In the genomic region with DNA sequence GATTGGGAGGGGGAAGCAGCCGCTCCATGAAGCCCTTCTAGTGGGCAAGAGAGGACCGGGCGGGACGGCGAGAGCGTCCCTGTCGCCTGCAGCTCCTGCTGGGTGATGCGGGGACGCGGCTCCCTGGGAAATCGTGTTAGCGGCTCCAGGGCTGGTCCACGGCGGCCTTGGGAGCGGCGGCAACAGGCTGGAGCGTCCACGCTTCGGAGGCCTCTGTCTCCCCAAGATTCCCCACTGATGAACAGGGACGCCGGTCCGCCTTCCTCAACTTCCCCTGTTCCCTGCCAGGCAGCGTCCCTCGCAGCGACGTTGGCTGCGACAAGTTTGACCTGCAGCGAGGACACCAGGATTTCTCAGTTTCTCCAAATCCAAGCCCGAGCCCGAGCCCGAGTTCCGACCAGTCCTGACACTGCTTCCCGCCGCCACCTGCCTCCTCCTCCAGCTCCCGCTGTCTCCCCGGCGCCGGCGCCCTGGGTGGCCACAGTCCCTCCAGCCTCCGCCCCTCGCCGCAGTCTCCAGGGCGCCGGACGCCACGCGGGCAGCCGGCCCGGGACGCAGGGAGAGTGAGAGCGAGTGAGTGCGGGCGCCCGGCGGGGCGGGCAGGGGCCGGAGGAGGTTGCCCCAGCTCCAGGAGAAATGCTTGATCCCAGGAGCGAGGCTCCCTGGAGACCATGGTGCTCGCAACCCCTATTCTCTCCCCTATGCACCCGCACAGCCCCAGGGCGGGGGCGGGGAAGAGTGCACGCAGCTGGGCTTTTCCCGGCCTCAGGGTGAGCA, we compare ENCODE assay signal across 1 cellular context.
TF ChIP-seq lines count a peak whose summit lies in the region.

No MANE protein-coding gene starts in this region.

TF ChIP-seq in HEK293, 187 proteins besides CTCF, POLR2A, EP300 and RAD21 (continued from another document and continues in another):
- no peak for TF ChIP-seq ZBTB11 (tag by site-specific recombination; conservative IDR thresholded peaks at IDR 0.05; ENCODE audit: low read depth)
- TF ChIP-seq ZNF274 (IDR thresholded peaks at IDR 0.05; ENCODE audit: low read length) = no peak
- no peak for TF ChIP-seq ZNF274 (tag by site-specific recombination; IDR thresholded peaks at IDR 0.05; ENCODE audit: borderline replicate concordance)
- TF ChIP-seq OSR2 (tag by site-specific recombination; IDR thresholded peaks at IDR 0.05) = no peak
- TF ChIP-seq IKZF3 (tag by site-specific recombination; IDR thresholded peaks at IDR 0.05) = peak; percentile 24; the same call in 1 of the 2 replicates
- TF ChIP-seq ZNF214 (tag by site-specific recombination; IDR thresholded peaks at IDR 0.05; ENCODE audit: borderline replicate concordance) = no peak
- no peak for TF ChIP-seq REPIN1 (tag by site-specific recombination; IDR thresholded peaks at IDR 0.05; ENCODE audit: low read depth)
- no peak for TF ChIP-seq ZFP3 (tag by site-specific recombination; IDR thresholded peaks at IDR 0.05; ENCODE audit: low read depth)
- TF ChIP-seq ZNF133 (tag by site-specific recombination; IDR thresholded peaks at IDR 0.05) = no peak
- TF ChIP-seq GLIS1 (tag by site-specific recombination; IDR thresholded peaks at IDR 0.05) = peak; percentile 88
- 0 out of 2 replicates have a peak, but pooled peaks have one; percentile 2 for TF ChIP-seq ZNF146 (tag by site-specific recombination; IDR thresholded peaks at IDR 0.05)
- no peak for TF ChIP-seq ZNF624 (tag by site-specific recombination; IDR thresholded peaks at IDR 0.05)
- TF ChIP-seq, protein P1, sequence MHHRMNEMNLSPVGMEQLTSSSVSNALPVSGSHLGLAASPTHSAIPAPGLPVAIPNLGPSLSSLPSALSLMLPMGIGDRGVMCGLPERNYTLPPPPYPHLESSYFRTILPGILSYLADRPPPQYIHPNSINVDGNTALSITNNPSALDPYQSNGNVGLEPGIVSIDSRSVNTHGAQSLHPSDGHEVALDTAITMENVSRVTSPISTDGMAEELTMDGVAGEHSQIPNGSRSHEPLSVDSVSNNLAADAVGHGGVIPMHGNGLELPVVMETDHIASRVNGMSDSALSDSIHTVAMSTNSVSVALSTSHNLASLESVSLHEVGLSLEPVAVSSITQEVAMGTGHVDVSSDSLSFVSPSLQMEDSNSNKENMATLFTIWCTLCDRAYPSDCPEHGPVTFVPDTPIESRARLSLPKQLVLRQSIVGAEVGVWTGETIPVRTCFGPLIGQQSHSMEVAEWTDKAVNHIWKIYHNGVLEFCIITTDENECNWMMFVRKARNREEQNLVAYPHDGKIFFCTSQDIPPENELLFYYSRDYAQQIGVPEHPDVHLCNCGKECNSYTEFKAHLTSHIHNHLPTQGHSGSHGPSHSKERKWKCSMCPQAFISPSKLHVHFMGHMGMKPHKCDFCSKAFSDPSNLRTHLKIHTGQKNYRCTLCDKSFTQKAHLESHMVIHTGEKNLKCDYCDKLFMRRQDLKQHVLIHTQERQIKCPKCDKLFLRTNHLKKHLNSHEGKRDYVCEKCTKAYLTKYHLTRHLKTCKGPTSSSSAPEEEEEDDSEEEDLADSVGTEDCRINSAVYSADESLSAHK (tag by site-specific recombination; IDR thresholded peaks at IDR 0.05) = no peak
- no peak for TF ChIP-seq ZNF148 (tag by site-specific recombination; IDR thresholded peaks at IDR 0.05; ENCODE audit: borderline replicate concordance)
- TF ChIP-seq MEIS1 (CRISPR knock-in tag; IDR thresholded peaks at IDR 0.05; ENCODE audit: borderline replicate concordance) = no peak
- TF ChIP-seq ZNF600 (tag by site-specific recombination; IDR thresholded peaks at IDR 0.05) = peak; percentile 60
- TF ChIP-seq BCL6B (tag by site-specific recombination; IDR thresholded peaks at IDR 0.05) = no peak
- peak; percentile 83 for TF ChIP-seq ZIC2 (tag by site-specific recombination; IDR thresholded peaks at IDR 0.05)
- TF ChIP-seq ZNF157 (tag by site-specific recombination; IDR thresholded peaks at IDR 0.05) = no peak
- TF ChIP-seq ZNF302 (tag by site-specific recombination; IDR thresholded peaks at IDR 0.05; ENCODE audit: low read depth) = no peak
- TF ChIP-seq ZNF571 (tag by site-specific recombination; IDR thresholded peaks at IDR 0.05) = no peak
- no peak for TF ChIP-seq KLF10 (tag by site-specific recombination; IDR thresholded peaks at IDR 0.05)
- TF ChIP-seq ZNF629 (tag by site-specific recombination; IDR thresholded peaks at IDR 0.05) = no peak
- no peak for TF ChIP-seq ZNF791 (tag by site-specific recombination; IDR thresholded peaks at IDR 0.05)
- no peak for TF ChIP-seq INSM2 (tag by site-specific recombination; IDR thresholded peaks at IDR 0.05)
- TF ChIP-seq KLF16 (tag by site-specific recombination; IDR thresholded peaks at IDR 0.05) = no peak
- TF ChIP-seq ZFP69B (tag by site-specific recombination; IDR thresholded peaks at IDR 0.05) = no peak
- no peak for TF ChIP-seq ZNF785 (tag by site-specific recombination; IDR thresholded peaks at IDR 0.05)
- no peak for TF ChIP-seq ZNF776 (tag by site-specific recombination; IDR thresholded peaks at IDR 0.05; ENCODE audit: borderline replicate concordance)
- TF ChIP-seq ZNF692 (tag by site-specific recombination; IDR thresholded peaks at IDR 0.05) = no peak
- TF ChIP-seq ZSCAN16 (tag by site-specific recombination; IDR thresholded peaks at IDR 0.05) = no peak
- no peak for TF ChIP-seq ZSCAN18 (tag by site-specific recombination; IDR thresholded peaks at IDR 0.05)
- no peak for TF ChIP-seq TCF7L2 (IDR thresholded peaks at IDR 0.05; ENCODE audit: borderline replicate concordance, low read depth, low read length)
- peak; percentile 13; the same call in 1 of the 2 replicates for TF ChIP-seq ZNF777 (tag by site-specific recombination; IDR thresholded peaks at IDR 0.05; ENCODE audit: borderline replicate concordance)
- TF ChIP-seq ZNF518A (tag by site-specific recombination; conservative IDR thresholded peaks at IDR 0.05; ENCODE audit: low read depth) = no peak
